ENCODE assay signal across 7 cellular contexts in genomic region chr2:58046585-58047372, GRCh38. TPM values are rescaled to one million over a fixed set of nuclear protein-coding genes. Genes with fewer than 3 reads are reported as not detected.
DNase-seq lines count a peak whose midpoint lies in the region; ATAC-seq, FAIRE-seq and TF ChIP-seq lines count a peak whose summit lies in the region.

VRK2 (plus strand) TSS chr2:58046806; CDS start chr2:58048832, 2,026 bp downstream.

- H3K4me1 Mint-ChIP-seq in brain, result peaks cover 17% of the 10 kb centered on the region

- peak within 1 kb of the TSS; percentile 84 for H3K27ac ChIP-seq in skeletal muscle tissue (ENCODE audit: low read depth, low read length)

- peaks cover 0 to 9% (median 0%) of the 10 kb centered on the region in 5 experiments for H3K9me3 Mint-ChIP-seq in brain

- peak within 1 kb of the TSS in 2 of 5 experiments; percentile 61 to 93 for H3K27ac Mint-ChIP-seq in brain

- peaks cover 7% of the 10 kb centered on the region for H3K27me3 Mint-ChIP-seq in brain

- peak; percentile 53 for FAIRE-seq in TTC549 (lab: Jason Lieb, UNC)

- no peaks in the 10 kb centered on the region for H3K36me3 Mint-ChIP-seq in brain

- peak within 1 kb of the TSS; percentile 79 to 92 (median 85) for H3K9ac ChIP-seq in skeletal muscle tissue (ENCODE audit: low read depth in 1 of 3, low read length in 3 of 3)

- peaks cover 0 to 6% (median 2%) of the 10 kb centered on the region in 3 donors for H3K36me3 ChIP-seq in skeletal muscle tissue (ENCODE audit: control insufficient read depth in 3 of 3, insufficient read depth in 3 of 3, low read length in 3 of 3)

- no peaks in the 10 kb centered on the region for H3K9me3 ChIP-seq in skeletal muscle tissue (ENCODE audit: control insufficient read depth in 3 of 3, low read length in 3 of 3)

- peak within 1 kb of the TSS; percentile 37 to 88 (median 81) for H3K4me3 Mint-ChIP-seq in brain

- no peaks in the 10 kb centered on the region for H3K27me3 ChIP-seq in skeletal muscle tissue (ENCODE audit: control insufficient read depth in 3 of 3, insufficient read depth in 3 of 3, low read length in 3 of 3)

- TF ChIP-seq CTCF in brain (conservative IDR thresholded peaks at IDR 0.05), result no peak

- H3K4me1 ChIP-seq in skeletal muscle tissue (ENCODE audit: control insufficient read depth in 3 of 3, insufficient read depth in 3 of 3, low read length in 3 of 3), result peaks cover 0 to 9% (median 4%) of the 10 kb centered on the region in 3 donors

- peak within 1 kb of the TSS; percentile 65 for H3K4me3 ChIP-seq in iPS-11a (ENCODE audit: low read depth, low read length)
- H3K4me3 ChIP-seq in skeletal muscle tissue (ENCODE audit: low read length in 3 of 3), result peak within 1 kb of the TSS; percentile 74 to 93 (median 83)

- ATAC-seq in GM18498 (IDR thresholded peaks at IDR 0.05; ENCODE audit: unreplicated experiment) (peak; percentile 87), HG02885 (IDR thresholded peaks at IDR 0.05; ENCODE audit: poor library complexity, unreplicated experiment) (peak; percentile 86)

- peak; percentile 82 for DNase-seq in NCI-H1694 treated with DMSO at 0.1 percent for 48 hours (lab: John Stamatoyannopoulos, UW)

RNA-seq across cellular contexts. Expression of gene VRK2, which starts in this region (rescaled TPM):
- polyA plus RNA-seq in brain (ENCODE audit: insufficient read depth, low read depth, low replicate concordance), result 2.2 TPM
- 9.9 TPM for total RNA-seq in skeletal muscle tissue

Comparison
In these comparisons a context has a peak if more than half of its experiments do, and no peak if none do; other contexts are left out.
1. Peak in every context shown above with its lines: DNase-seq, ATAC-seq, H3K4me3 ChIP-seq and H3K27ac ChIP-seq.